In the genomic region with DNA sequence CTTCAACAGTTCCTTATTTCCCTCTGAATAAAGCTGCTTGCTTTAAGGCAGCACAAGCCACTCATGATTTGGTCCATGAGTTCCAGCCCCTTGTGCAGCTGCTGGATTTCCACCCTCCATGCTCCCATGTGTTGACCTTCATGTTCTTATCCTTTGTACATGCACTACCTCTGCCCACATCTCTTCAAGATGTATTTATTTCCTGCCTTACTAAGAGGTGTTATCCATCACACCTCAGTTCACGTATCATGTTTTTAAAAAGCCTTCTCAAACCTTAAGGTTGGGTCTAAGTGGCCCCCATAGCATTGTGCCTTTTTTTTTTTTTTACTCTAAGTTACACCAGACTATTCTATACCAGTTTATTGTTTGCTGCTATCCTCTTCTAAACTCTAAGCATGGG, we compare ENCODE assay signal across 7 cellular contexts.
"Had no signal": no experiment of that assay in that cellular context is flagged by ENCODE, and none has a peak within 500 bp of the region (broad histone marks: within the 10 kb centered on the region; RNA-seq: fewer than 3 reads in every experiment).

No MANE protein-coding gene starts in this region.

- H3K27ac Mint-ChIP-seq: GM23338, H9 had no signal

- H3K27ac ChIP-seq: HL-60 had no signal

- H3K4me2 ChIP-seq: GM23338 had no signal

- H3K9me3 Mint-ChIP-seq: GM23338, H9 had no signal

- H3K4me3 ChIP-seq: GM23338, K562 had no signal

- H3K4me3 Mint-ChIP-seq: GM23338, H9 had no signal

- DNase-seq: H9, HCEC 1CT, IMR-90, KG1 had no signal

- ATAC-seq: GM23338, K562 had no signal

- H2AFZ ChIP-seq: GM23338 had no signal
